ENCODE assay signal across 24 cellular contexts in genomic region chrX:36414056-36414455, GRCh38.
"Had no signal": no experiment of that assay in that cellular context is flagged by ENCODE, and none has a peak within 500 bp of the region (broad histone marks: within the 10 kb centered on the region; RNA-seq: fewer than 3 reads in every experiment).

No MANE protein-coding gene starts in this region.

- DNase-seq: effector CD4-positive, alpha-beta T cell; endodermal cell; erythroblast; foreskin melanocyte; heart right ventricle; hypothalamus; mammary epithelial cell; midbrain; naive thymus-derived CD4-positive, alpha-beta T cell; nephron progenitor cell; retina; right lobe of liver; spleen; stimulated activated CD4-positive, alpha-beta T cell treated with anti-CD3 and anti-CD28 coated beads, Interleukin-15, amount 100 ng/mL, for 24 hours; stimulated activated CD4-positive, alpha-beta T cell treated with anti-CD3 and anti-CD28 coated beads, Interleukin-1b, Interleukin-23, amount 100 ng/mL, for 48 hours; stimulated activated CD4-positive, alpha-beta T cell treated with anti-CD3 and anti-CD28 coated beads, Interleukin-4, amount 100 ng/mL, for 24 hours; tibial artery; upper lobe of left lung had no signal

- H3K36me3 ChIP-seq: heart right ventricle, prostate gland, right lobe of liver, spleen, tibial artery, upper lobe of left lung, vagina had no signal

- H2AFZ ChIP-seq: parathyroid adenoma had no signal

- H3K9me3 ChIP-seq: prostate gland, right lobe of liver, tibial artery, upper lobe of left lung, vagina had no signal

- H3K27me3 ChIP-seq: heart right ventricle, right lobe of liver, spleen, tibial artery, upper lobe of left lung, vagina had no signal

- H3K4me1 ChIP-seq: heart right ventricle, parathyroid adenoma, prostate gland, right lobe of liver, spleen, tibial artery, upper lobe of left lung, vagina had no signal

- H3K4me3 ChIP-seq: coronary artery, heart right ventricle, prostate gland, right lobe of liver, spleen, tibial artery, upper lobe of left lung, vagina had no signal

- H3K79me2 ChIP-seq: parathyroid adenoma had no signal

- H3K9ac ChIP-seq: parathyroid adenoma had no signal

- ATAC-seq: heart right ventricle; left lobe of liver; naive thymus-derived CD4-positive, alpha-beta T cell; right lobe of liver; stimulated activated memory B cell treated with anti-CD40 and anti-IgM and Interleukin-4, amounts not matched to agents 10 μg/mL and 1 μg/mL and 100 μg/mL, for 72 hours had no signal

- H3K27ac ChIP-seq: coronary artery, heart right ventricle, parathyroid adenoma, prostate gland, right lobe of liver, spleen, tibial artery, upper lobe of left lung, vagina had no signal
